8 cellular contexts compared by ENCODE assay signal in the genomic region with DNA sequence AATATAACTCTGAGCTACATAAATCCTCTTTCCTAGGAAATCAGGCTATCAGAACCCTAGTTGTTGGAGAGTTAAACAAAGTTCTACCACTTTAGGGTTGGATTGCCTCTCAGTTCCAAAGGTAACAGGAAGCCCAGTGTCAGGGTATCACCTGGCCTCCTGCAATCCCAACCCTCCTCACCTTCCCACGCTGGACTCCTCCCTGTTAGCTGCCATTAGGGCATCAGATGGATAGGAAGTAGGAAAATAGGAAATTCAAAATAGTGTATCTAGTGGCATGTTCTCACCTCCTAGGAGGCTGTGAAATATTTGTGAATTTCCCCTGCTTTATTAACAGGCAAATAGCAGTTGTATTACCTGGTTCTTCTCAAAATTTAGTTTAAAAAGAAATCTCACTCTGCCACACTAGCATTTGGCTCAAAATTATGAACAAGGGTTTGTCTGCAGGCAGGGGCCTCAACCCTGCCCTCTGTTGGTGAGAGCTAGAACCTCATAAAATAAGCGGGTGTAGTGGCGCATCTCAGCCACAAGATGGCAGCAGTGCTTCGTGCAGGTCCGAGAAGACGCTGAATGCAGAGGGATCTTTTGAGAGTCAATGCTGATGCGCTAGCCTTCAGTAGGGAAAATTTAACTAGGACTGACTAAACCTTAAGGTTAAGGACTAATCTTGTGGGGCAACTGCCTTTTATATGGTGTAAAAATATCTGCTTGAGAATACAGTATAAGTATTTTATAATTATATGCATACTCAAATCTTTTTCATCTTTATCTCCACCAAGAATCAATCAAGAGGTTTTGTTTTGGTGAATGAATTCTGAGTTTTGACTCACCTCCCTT.
DNase-seq lines count a peak whose midpoint lies in the region; ATAC-seq and TF ChIP-seq lines count a peak whose summit lies in the region.

No MANE protein-coding gene starts in this region.

- peak; percentile 99 to 100 (median 100) for TF ChIP-seq CTCF in right lobe of liver (IDR thresholded peaks at IDR 0.05)

- peaks cover 3 to 7% of the 10 kb centered on the region in 2 donors for H3K27me3 Mint-ChIP-seq in CD4-positive, alpha-beta memory T cell

- H3K27me3 ChIP-seq in CD4-positive, alpha-beta memory T cell (ENCODE audit: insufficient read depth, low read length) = no peaks in the 10 kb centered on the region
- no peaks in the 10 kb centered on the region for H3K27me3 ChIP-seq in right lobe of liver

- ATAC-seq in GM19372 (IDR thresholded peaks at IDR 0.05; ENCODE audit: low read depth, unreplicated experiment) = peak; percentile 91
- peak; percentile 90 for ATAC-seq in HG03460 (IDR thresholded peaks at IDR 0.05; ENCODE audit: unreplicated experiment)
- peak; percentile 96 to 99 (median 96) for ATAC-seq in right lobe of liver

- no peak overlapping the region for H3K27ac ChIP-seq in CD4-positive, alpha-beta memory T cell (ENCODE audit: low read depth, low read length)
- H3K27ac ChIP-seq in right lobe of liver = no peak overlapping the region

- H3K9me3 ChIP-seq in CD4-positive, alpha-beta memory T cell (ENCODE audit: control insufficient read depth in 1 of 2, low read length in 2 of 2) = no peaks in the 10 kb centered on the region
- H3K9me3 ChIP-seq in right lobe of liver = no peaks in the 10 kb centered on the region

- DNase-seq in CD4-positive, alpha-beta memory T cell = peak; percentile 65 to 85 (median 76)
- DNase-seq in NCI-H524 treated with DMSO at 0.1 percent for 48 hours (lab: John Stamatoyannopoulos, UW) (peak; percentile 8), dedifferentiated amniotic fluid mesenchymal stem cell (ENCODE audit: extremely low spot score) (peak; percentile 57), right lobe of liver (peak; percentile 60 to 72 (median 68))
- DNase-seq in activated CD4-positive, alpha-beta T cell treated with anti-CD3 and anti-CD28 coated beads for 48 hours = peak; percentile 77
- peak; percentile 49 to 59 (median 55) for DNase-seq in stimulated activated CD4-positive, alpha-beta T cell treated with anti-CD3 and anti-CD28 coated beads, TNF-alpha, amount 100 ng/mL, for 48 hours (ENCODE audit: low read depth in 3 of 3)

- no peak overlapping the region for H3K4me3 ChIP-seq in CD4-positive, alpha-beta memory T cell (ENCODE audit: low read length in 2 of 2)
- no peak overlapping the region for H3K4me3 ChIP-seq in right lobe of liver

- no peak overlapping the region for H3K4me3 Mint-ChIP-seq in CD4-positive, alpha-beta memory T cell

- no peaks in the 10 kb centered on the region for H3K36me3 Mint-ChIP-seq in CD4-positive, alpha-beta memory T cell

- no peaks in the 10 kb centered on the region for H3K36me3 ChIP-seq in CD4-positive, alpha-beta memory T cell (ENCODE audit: insufficient read depth, low read length)
- no peaks in the 10 kb centered on the region for H3K36me3 ChIP-seq in right lobe of liver

- H3K4me1 ChIP-seq in CD4-positive, alpha-beta memory T cell (ENCODE audit: insufficient read depth, low read length) = no peaks in the 10 kb centered on the region
- H3K4me1 ChIP-seq in right lobe of liver = peaks cover 0 to 4% (median 0%) of the 10 kb centered on the region in 4 donors

- H3K27ac Mint-ChIP-seq in CD4-positive, alpha-beta memory T cell = no peak overlapping the region

- WGBS in right lobe of liver (ENCODE audit: insufficient coverage, low coverage, low lambda C conversion rate, missing lambda C conversion rate) = 2% methylated on average over 7 of the region's 7 CpGs

- POLR2A ChIA-PET in CD4-positive, alpha-beta memory T cell (lab: Charles Lee; ENCODE audit: partially characterized antibody) = no interaction called here

- intact Hi-C loops in CD4-positive, alpha-beta memory T cell (cut with micrococcal nuclease) = loop anchor here (1.0 to 2.0 kb wide), 3 partner anchors 205 to 769 kb away; no protein-coding TSS in a partner anchor
- intact Hi-C loops in right lobe of liver (cut with DNase I) = no loop called here

- no peaks in the 10 kb centered on the region for H3K9me3 Mint-ChIP-seq in CD4-positive, alpha-beta memory T cell

- H3K4me1 Mint-ChIP-seq in CD4-positive, alpha-beta memory T cell = peaks cover 0 to 2% (median under 1%) of the 10 kb centered on the region in 4 donors

- CTCF ChIA-PET in CD4-positive, alpha-beta memory T cell (lab: Charles Lee; ENCODE audit: partially characterized antibody) = interaction anchor here (0.5 to 9.2 kb wide), 28 partner anchors 9 to 976 kb away, joined by 3 to 117 read pairs (median 4); no protein-coding TSS in a partner anchor

- no peak for TF ChIP-seq POLR2A in right lobe of liver (IDR thresholded peaks at IDR 0.05)

Comparison
In these comparisons a context has a peak if more than half of its experiments do, and no peak if none do; other contexts are left out.
1. DNase-seq: peak in every context shown above with its lines; median percentile 77 in activated CD4-positive, alpha-beta T cell treated with anti-CD3 and anti-CD28 coated beads for 48 hours; 76 in CD4-positive, alpha-beta memory T cell; 68 in right lobe of liver; 57 in dedifferentiated amniotic fluid mesenchymal stem cell; 55 in stimulated activated CD4-positive, alpha-beta T cell treated with anti-CD3 and anti-CD28 coated beads, TNF-alpha, amount 100 ng/mL, for 48 hours; 8 in NCI-H524 treated with DMSO at 0.1 percent for 48 hours.